Comparison of ENCODE assay signal across 23 cellular contexts in genomic region chr15:95610945-95611344, GRCh38.
"Had no signal": no experiment of that assay in that cellular context is flagged by ENCODE, and none has a peak within 500 bp of the region (broad histone marks: within the 10 kb centered on the region; RNA-seq: fewer than 3 reads in every experiment).

No MANE protein-coding gene starts in this region.

- H3K4me3 Mint-ChIP-seq: naive B cell; stimulated activated memory B cell treated with anti-CD40 and anti-IgM and Interleukin-4, amounts not matched to agents 10 μg/mL and 1 μg/mL and 100 μg/mL, for 72 hours; stimulated activated naive CD8-positive, alpha-beta T cell treated with anti-CD3 and anti-CD28 coated beads, Interleukin-15, Interleukin-2, amounts not matched to agents 100 ng/mL and 50 ng/mL, for 24 hours had no signal

- H3K27ac ChIP-seq: coronary artery, epithelial cell of prostate, esophagus muscularis mucosa, gastrocnemius medialis, heart right ventricle, neutrophil, spleen, tibial nerve, upper lobe of right lung, vagina had no signal

- H3K4me1 ChIP-seq: gastrocnemius medialis, spleen, upper lobe of right lung, vagina had no signal

- H3K4me3 ChIP-seq: coronary artery, esophagus muscularis mucosa, gastrocnemius medialis, heart right ventricle, spleen, tibial nerve, upper lobe of right lung, vagina had no signal

- H3K36me3 ChIP-seq: esophagus muscularis mucosa, gastrocnemius medialis, heart right ventricle, neutrophil, spleen, tibial nerve, upper lobe of right lung, vagina had no signal

- H3K9me3 Mint-ChIP-seq: stimulated activated memory B cell treated with anti-CD40 and anti-IgM and Interleukin-4, amounts not matched to agents 10 μg/mL and 1 μg/mL and 100 μg/mL, for 72 hours; stimulated activated naive CD8-positive, alpha-beta T cell treated with anti-CD3 and anti-CD28 coated beads, Interleukin-15, Interleukin-2, amounts not matched to agents 100 ng/mL and 50 ng/mL, for 24 hours had no signal

- DNase-seq: effector memory CD4-positive, alpha-beta T cell; gastrocnemius medialis; heart right ventricle; hypothalamus; kidney glomerular epithelial cell; mesendoderm; naive B cell; posterior cingulate gyrus; spleen; stimulated activated CD4-positive, alpha-beta T cell treated with anti-CD3 and anti-CD28 coated beads, Interleukin-15, amount 100 ng/mL, for 24 hours; stimulated activated CD4-positive, alpha-beta T cell treated with anti-CD3 and anti-CD28 coated beads, Interleukin-1b, Interleukin-23, amount 100 ng/mL, for 48 hours; stimulated activated CD4-positive, alpha-beta T cell treated with anti-CD3 and anti-CD28 coated beads, Interleukin-4, amount 100 ng/mL, for 24 hours; upper lobe of right lung had no signal

- FAIRE-seq: islet of Langerhans had no signal

- H3K4me1 Mint-ChIP-seq: naive B cell; stimulated activated memory B cell treated with anti-CD40 and anti-IgM and Interleukin-4, amounts not matched to agents 10 μg/mL and 1 μg/mL and 100 μg/mL, for 72 hours had no signal

- H3K27ac Mint-ChIP-seq: naive B cell; stimulated activated memory B cell treated with anti-CD40 and anti-IgM and Interleukin-4, amounts not matched to agents 10 μg/mL and 1 μg/mL and 100 μg/mL, for 72 hours; stimulated activated naive CD8-positive, alpha-beta T cell treated with anti-CD3 and anti-CD28 coated beads, Interleukin-15, Interleukin-2, amounts not matched to agents 100 ng/mL and 50 ng/mL, for 24 hours had no signal

- H3K27me3 ChIP-seq: esophagus muscularis mucosa, gastrocnemius medialis, heart right ventricle, neutrophil, spleen, tibial nerve, upper lobe of right lung, vagina had no signal

- H3K9me3 ChIP-seq: esophagus muscularis mucosa, gastrocnemius medialis, heart right ventricle, neutrophil, spleen, tibial nerve, upper lobe of right lung, vagina had no signal

- H3K27me3 Mint-ChIP-seq: naive B cell; stimulated activated memory B cell treated with anti-CD40 and anti-IgM and Interleukin-4, amounts not matched to agents 10 μg/mL and 1 μg/mL and 100 μg/mL, for 72 hours; stimulated activated naive CD8-positive, alpha-beta T cell treated with anti-CD3 and anti-CD28 coated beads, Interleukin-15, Interleukin-2, amounts not matched to agents 100 ng/mL and 50 ng/mL, for 24 hours had no signal

- H3K36me3 Mint-ChIP-seq: naive B cell; stimulated activated memory B cell treated with anti-CD40 and anti-IgM and Interleukin-4, amounts not matched to agents 10 μg/mL and 1 μg/mL and 100 μg/mL, for 72 hours had no signal

- ATAC-seq: gastrocnemius medialis; heart right ventricle; sciatic nerve; stimulated activated memory B cell treated with anti-CD40 and anti-IgM and Interleukin-4, amounts not matched to agents 10 μg/mL and 1 μg/mL and 100 μg/mL, for 72 hours; upper lobe of right lung had no signal
